15 cellular contexts compared by ENCODE assay signal in genomic region chr5:124905756-124906155, GRCh38.
DNase-seq lines count a peak whose midpoint lies in the region; ATAC-seq and TF ChIP-seq lines count a peak whose summit lies in the region.
"Had no signal": no experiment of that assay in that cellular context is flagged by ENCODE, and none has a peak within 500 bp of the region (broad histone marks: within the 10 kb centered on the region; RNA-seq: fewer than 3 reads in every experiment).

No MANE protein-coding gene starts in this region.

- no peak overlapping the region for H4K91ac ChIP-seq in mesenchymal stem cell (ENCODE audit: low read length)

- H2BK15ac ChIP-seq in mesenchymal stem cell (ENCODE audit: low read depth, poor library complexity, severe bottlenecking), result no peak overlapping the region

- H3K4me2 ChIP-seq in neural progenitor cell (peak overlapping the region; percentile 54), mesenchymal stem cell (ENCODE audit: low read length, poor library complexity, severe bottlenecking) (no peak overlapping the region)

- H3K27me3 ChIP-seq in left ventricle myocardium inferior (ENCODE audit: low read depth) (no peaks in the 10 kb centered on the region), neural progenitor cell (no peaks in the 10 kb centered on the region), vagina (no peaks in the 10 kb centered on the region), mesenchymal stem cell (ENCODE audit: control insufficient read depth in 1 of 2, insufficient read depth in 1 of 2, low read length in 2 of 2) (no peaks in the 10 kb centered on the region)

- H3K4me3 Mint-ChIP-seq in neural progenitor cell (no peak overlapping the region), immature natural killer cell (no peak overlapping the region)
- H3K4me3 Mint-ChIP-seq: activated naive CD4-positive, alpha-beta T cell treated with anti-CD3 and anti-CD28 coated beads, Interleukin-2, amount 50 U/mL, for 24 hours; activated T-cell treated with anti-CD3 and anti-CD28 coated beads, Interleukin-2, amount 50 U/mL, for 4 hours; CD4-positive, CD25-positive, alpha-beta regulatory T cell; effector memory CD8-positive, alpha-beta T cell had no signal

- no peak overlapping the region for H4K8ac ChIP-seq in mesenchymal stem cell (ENCODE audit: low read length)

- H4K20me1 ChIP-seq in neural progenitor cell (ENCODE audit: low read depth), result no peaks in the 10 kb centered on the region

- WGBS in mesenchymal stem cell, result 94% methylated on average over 1 of the region's 1 CpG

- intact Hi-C loops in left ventricle myocardium inferior (cut with micrococcal nuclease), result loop anchor here (10.0 kb wide), 1 partner anchor 161 kb away; the partner anchor contains the start of gene ZNF608
- intact Hi-C loops in Right ventricle myocardium superior (cut with DNase I), result loop anchor here (2.0 to 10.0 kb wide), 2 partner anchors 157 to 251 kb away; no protein-coding TSS in a partner anchor
- intact Hi-C loops in vagina (cut with DNase I), result no loop called here

- H2AFZ ChIP-seq in neural progenitor cell (replicated peaks), result no peak overlapping the region
- H2AFZ ChIP-seq in mesenchymal stem cell (ENCODE audit: low read depth, low read length), result no peak overlapping the region

- H3K23ac ChIP-seq in mesenchymal stem cell (ENCODE audit: low read length in 2 of 2), result no peak overlapping the region

- H3K27ac Mint-ChIP-seq in neural progenitor cell, result peak overlapping the region; percentile 92
- H3K27ac Mint-ChIP-seq in immature natural killer cell, result no peak overlapping the region
- H3K27ac Mint-ChIP-seq: activated naive CD4-positive, alpha-beta T cell treated with anti-CD3 and anti-CD28 coated beads, Interleukin-2, amount 50 U/mL, for 24 hours; CD4-positive, CD25-positive, alpha-beta regulatory T cell; effector memory CD8-positive, alpha-beta T cell had no signal

- no peak overlapping the region for H3K9ac ChIP-seq in neural progenitor cell
- no peak overlapping the region for H3K9ac ChIP-seq in mesenchymal stem cell (ENCODE audit: low read length)
- H3K9ac ChIP-seq: parathyroid adenoma had no signal

- no peak overlapping the region for H3K18ac ChIP-seq in mesenchymal stem cell (ENCODE audit: low read depth in 1 of 2, low read length in 2 of 2)

- ATAC-seq in Right ventricle myocardium superior (ENCODE audit: poor library complexity), result no peak
- ATAC-seq: activated T-cell treated with anti-CD3 and anti-CD28 coated beads, Interleukin-2, amount 50 U/mL, for 4 hours; effector memory CD8-positive, alpha-beta T cell had no signal

- H3K36me3 ChIP-seq in left ventricle myocardium inferior, result no peaks in the 10 kb centered on the region
- no peaks in the 10 kb centered on the region for H3K36me3 ChIP-seq in neural progenitor cell
- H3K36me3 ChIP-seq in vagina, result no peaks in the 10 kb centered on the region
- no peaks in the 10 kb centered on the region for H3K36me3 ChIP-seq in mesenchymal stem cell (ENCODE audit: control insufficient read depth in 1 of 2, insufficient read depth in 2 of 2, low read depth in 1 of 2, low read length in 2 of 2)

- no peak overlapping the region for H3K4ac ChIP-seq in mesenchymal stem cell (ENCODE audit: low read depth in 1 of 2, low read length in 2 of 2)

- H3K9me3 Mint-ChIP-seq in neural progenitor cell (peaks cover 4% of the 10 kb centered on the region), immature natural killer cell (no peaks in the 10 kb centered on the region)
- H3K9me3 Mint-ChIP-seq: activated naive CD4-positive, alpha-beta T cell treated with anti-CD3 and anti-CD28 coated beads, Interleukin-2, amount 50 U/mL, for 24 hours; activated T-cell treated with anti-CD3 and anti-CD28 coated beads, Interleukin-2, amount 50 U/mL, for 4 hours had no signal

- DNase-seq in left ventricle myocardium inferior (no peak), Right ventricle myocardium superior (no peak), coronary artery (ENCODE audit: low spot score) (no peak), neural progenitor cell (ENCODE audit: low spot score) (no peak), vagina (ENCODE audit: extremely low spot score in 2 of 2) (no peak), mesenchymal stem cell (no peak), immature natural killer cell (no peak), amniotic stem cell (lab: John Stamatoyannopoulos, UW) (no peak)
- DNase-seq: activated CD4-positive, alpha-beta T cell treated with anti-CD3 and anti-CD28 coated beads, Interleukin-2, amount 50 U/mL, for 4 hours; activated T-cell treated with anti-CD3 and anti-CD28 coated beads, Interleukin-2, amount 50 U/mL, for 4 hours; CD4-positive, CD25-positive, alpha-beta regulatory T cell; effector memory CD8-positive, alpha-beta T cell; IMR-90 had no signal

- H3K36me3 Mint-ChIP-seq in neural progenitor cell (no peaks in the 10 kb centered on the region), immature natural killer cell (peaks cover 0 to 4% (median 0%) of the 10 kb centered on the region in 3 donors)
- H3K36me3 Mint-ChIP-seq: activated naive CD4-positive, alpha-beta T cell treated with anti-CD3 and anti-CD28 coated beads, Interleukin-2, amount 50 U/mL, for 24 hours; CD4-positive, CD25-positive, alpha-beta regulatory T cell had no signal

- no peak overlapping the region for H2BK120ac ChIP-seq in mesenchymal stem cell (ENCODE audit: low read depth, low read length)

- no peak for TF ChIP-seq CTCF in left ventricle myocardium inferior (IDR thresholded peaks at IDR 0.05; ENCODE audit: borderline replicate concordance)
- TF ChIP-seq CTCF in coronary artery (IDR thresholded peaks at IDR 0.05), result no peak
- TF ChIP-seq CTCF in neural progenitor cell (IDR thresholded peaks at IDR 0.05), result no peak
- TF ChIP-seq CTCF in vagina (IDR thresholded peaks at IDR 0.05), result no peak

- H3K4me1 Mint-ChIP-seq in neural progenitor cell (peaks cover 92% of the 10 kb centered on the region), immature natural killer cell (peaks cover 21 to 31% of the 10 kb centered on the region in 2 donors)
- H3K4me1 Mint-ChIP-seq: activated naive CD4-positive, alpha-beta T cell treated with anti-CD3 and anti-CD28 coated beads, Interleukin-2, amount 50 U/mL, for 24 hours had no signal

- H3K9me3 ChIP-seq in left ventricle myocardium inferior (replicated peaks), result no peaks in the 10 kb centered on the region
- no peaks in the 10 kb centered on the region for H3K9me3 ChIP-seq in neural progenitor cell (ENCODE audit: low read depth)
- H3K9me3 ChIP-seq in vagina, result no peaks in the 10 kb centered on the region
- H3K9me3 ChIP-seq in mesenchymal stem cell (ENCODE audit: control insufficient read depth, low read length), result no peaks in the 10 kb centered on the region

- peaks cover 59% of the 10 kb centered on the region for H3F3A ChIP-seq in neural progenitor cell (ENCODE audit: low read depth)

- H3K79me2 ChIP-seq in neural progenitor cell (ENCODE audit: low read depth), result no peaks in the 10 kb centered on the region
- H3K79me2 ChIP-seq: parathyroid adenoma had no signal

- H2AK5ac ChIP-seq in mesenchymal stem cell (ENCODE audit: low read length, severe bottlenecking), result no peak overlapping the region

- no peak overlapping the region for H2BK12ac ChIP-seq in mesenchymal stem cell (ENCODE audit: low read length in 2 of 2)

- H3K4me3 ChIP-seq in left ventricle myocardium inferior (no peak overlapping the region), coronary artery (no peak overlapping the region), neural progenitor cell (no peak overlapping the region), vagina (no peak overlapping the region), mesenchymal stem cell (ENCODE audit: insufficient read depth in 1 of 2, low read depth in 1 of 2, low read length in 2 of 2) (no peak overlapping the region)

- no peak for TF ChIP-seq POLR2A in vagina (IDR thresholded peaks at IDR 0.05)

- H2BK5ac ChIP-seq in mesenchymal stem cell (ENCODE audit: low read depth, low read length, poor library complexity, severe bottlenecking), result no peak overlapping the region

- H3K27ac ChIP-seq in left ventricle myocardium inferior (replicated peaks), result peak overlapping the region; percentile 74
- H3K27ac ChIP-seq in coronary artery, result peak overlapping the region; percentile 68 to 78
- H3K27ac ChIP-seq in neural progenitor cell, result no peak overlapping the region
- H3K27ac ChIP-seq in vagina, result peak overlapping the region; percentile 64
- H3K27ac ChIP-seq in mesenchymal stem cell (ENCODE audit: low read length, poor library complexity, severe bottlenecking), result no peak overlapping the region
- H3K27ac ChIP-seq: parathyroid adenoma had no signal

- H3K27me3 Mint-ChIP-seq in neural progenitor cell (ENCODE audit: insufficient read depth, low read depth), result peaks cover 12% of the 10 kb centered on the region
- peaks cover 0 to 2% (median 0%) of the 10 kb centered on the region in 3 donors for H3K27me3 Mint-ChIP-seq in immature natural killer cell (ENCODE audit: low read depth in 3 of 3)
- H3K27me3 Mint-ChIP-seq: activated naive CD4-positive, alpha-beta T cell treated with anti-CD3 and anti-CD28 coated beads, Interleukin-2, amount 50 U/mL, for 24 hours; CD4-positive, CD25-positive, alpha-beta regulatory T cell; effector memory CD8-positive, alpha-beta T cell had no signal

- H3K79me1 ChIP-seq in mesenchymal stem cell (replicated peaks; ENCODE audit: low read length, poor library complexity, severe bottlenecking), result no peaks in the 10 kb centered on the region

- no peak overlapping the region for H3K14ac ChIP-seq in mesenchymal stem cell (ENCODE audit: low read length in 2 of 2)

- peaks cover 59% of the 10 kb centered on the region for H3K4me1 ChIP-seq in left ventricle myocardium inferior
- H3K4me1 ChIP-seq in neural progenitor cell, result peaks cover 78% of the 10 kb centered on the region
- H3K4me1 ChIP-seq in vagina, result peaks cover 30% of the 10 kb centered on the region
- peaks cover 12% of the 10 kb centered on the region for H3K4me1 ChIP-seq in mesenchymal stem cell (ENCODE audit: control insufficient read depth, insufficient read depth, low read depth, low read length)

Comparison
In these comparisons a context has a peak if more than half of its experiments do, and no peak if none do; other contexts are left out.
1. H3K27ac ChIP-seq: peak in left ventricle myocardium inferior (single experiment), coronary artery (2 of 2) and vagina (single experiment); none in neural progenitor cell (single experiment) and mesenchymal stem cell (single experiment).